ENCODE assay signal across 1 cellular context in the genomic region with DNA sequence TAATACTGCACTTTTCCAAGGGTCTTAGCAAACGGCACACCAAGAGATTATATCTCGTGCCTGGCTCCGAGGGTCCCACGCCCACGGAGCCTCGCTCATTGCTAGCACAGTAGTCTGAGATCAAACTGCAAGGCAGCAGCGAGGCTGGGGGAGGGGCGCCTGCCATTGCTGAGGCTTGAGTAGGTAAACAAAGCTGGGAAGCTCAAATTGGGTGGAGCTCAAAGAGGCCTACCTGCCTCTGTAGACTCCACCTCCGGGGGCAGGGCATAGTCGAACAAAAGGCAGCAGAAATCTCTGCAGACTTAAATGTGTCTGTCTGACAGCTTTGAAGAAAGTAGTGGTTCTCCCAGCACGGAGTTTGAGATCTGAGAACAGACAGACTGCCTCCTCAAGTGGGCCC.
TF ChIP-seq lines count a peak whose summit lies in the region.

No MANE protein-coding gene starts in this region.

TF ChIP-seq in HepG2, 621 proteins besides CTCF, POLR2A, EP300 and RAD21:
- TF ChIP-seq, protein P1, sequence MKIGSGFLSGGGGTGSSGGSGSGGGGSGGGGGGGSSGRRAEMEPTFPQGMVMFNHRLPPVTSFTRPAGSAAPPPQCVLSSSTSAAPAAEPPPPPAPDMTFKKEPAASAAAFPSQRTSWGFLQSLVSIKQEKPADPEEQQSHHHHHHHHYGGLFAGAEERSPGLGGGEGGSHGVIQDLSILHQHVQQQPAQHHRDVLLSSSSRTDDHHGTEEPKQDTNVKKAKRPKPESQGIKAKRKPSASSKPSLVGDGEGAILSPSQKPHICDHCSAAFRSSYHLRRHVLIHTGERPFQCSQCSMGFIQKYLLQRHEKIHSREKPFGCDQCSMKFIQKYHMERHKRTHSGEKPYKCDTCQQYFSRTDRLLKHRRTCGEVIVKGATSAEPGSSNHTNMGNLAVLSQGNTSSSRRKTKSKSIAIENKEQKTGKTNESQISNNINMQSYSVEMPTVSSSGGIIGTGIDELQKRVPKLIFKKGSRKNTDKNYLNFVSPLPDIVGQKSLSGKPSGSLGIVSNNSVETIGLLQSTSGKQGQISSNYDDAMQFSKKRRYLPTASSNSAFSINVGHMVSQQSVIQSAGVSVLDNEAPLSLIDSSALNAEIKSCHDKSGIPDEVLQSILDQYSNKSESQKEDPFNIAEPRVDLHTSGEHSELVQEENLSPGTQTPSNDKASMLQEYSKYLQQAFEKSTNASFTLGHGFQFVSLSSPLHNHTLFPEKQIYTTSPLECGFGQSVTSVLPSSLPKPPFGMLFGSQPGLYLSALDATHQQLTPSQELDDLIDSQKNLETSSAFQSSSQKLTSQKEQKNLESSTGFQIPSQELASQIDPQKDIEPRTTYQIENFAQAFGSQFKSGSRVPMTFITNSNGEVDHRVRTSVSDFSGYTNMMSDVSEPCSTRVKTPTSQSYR (CRISPR knock-in tag; IDR thresholded peaks at IDR 0.05; ENCODE audit: borderline replicate concordance) = peak; percentile 56; the same call in 1 of the 2 replicates
